ENCODE assay signal across 11 cellular contexts in genomic region chr6:93784794-93785757, GRCh38.
DNase-seq lines count a peak whose midpoint lies in the region; TF ChIP-seq lines count a peak whose summit lies in the region.
"Had no signal": no experiment of that assay in that cellular context is flagged by ENCODE, and none has a peak within 500 bp of the region (broad histone marks: within the 10 kb centered on the region; RNA-seq: fewer than 3 reads in every experiment).

No MANE protein-coding gene starts in this region.

- no peak for TF ChIP-seq POLR2A in ovary (IDR thresholded peaks at IDR 0.05)

- TF ChIP-seq RAD21 in SK-N-SH (IDR thresholded peaks at IDR 0.05; ENCODE audit: low read length) = no peak

- no peaks in the 10 kb centered on the region for H4K20me1 ChIP-seq in SK-N-SH (ENCODE audit: insufficient read depth)

- peak; percentile 53 for DNase-seq in G401 (ENCODE audit: low spot score)
- DNase-seq in SK-N-SH = no peak
- DNase-seq in glomerular endothelial cell (ENCODE audit: extremely low read depth, low read depth, low spot score) = peak; percentile 60
- DNase-seq in ovary = no peak
- no peak for DNase-seq in NCI-H128 (lab: John Stamatoyannopoulos, UW; ENCODE audit: unreplicated experiment)
- DNase-seq in NCI-H526 (lab: John Stamatoyannopoulos, UW) = no peak
- DNase-seq in NCI-H1417 (lab: John Stamatoyannopoulos, UW) = no peak
- DNase-seq in SW480 (ENCODE audit: low spot score) = no peak
- DNase-seq: activated CD8-positive, alpha-beta T cell treated with anti-CD3 and anti-CD28 coated beads, Interleukin-2, amount 10 ng/mL, durations not matched to agents 7 days and 5 days; Caco-2; central memory CD4-positive, alpha-beta T cell had no signal

- H3K27me3 ChIP-seq in SK-N-SH (ENCODE audit: insufficient read depth) (no peaks in the 10 kb centered on the region), ovary (no peaks in the 10 kb centered on the region)

- peaks cover 3% of the 10 kb centered on the region for H3F3A ChIP-seq in SK-N-SH (replicated peaks; ENCODE audit: insufficient read depth)

- H3K4me1 ChIP-seq in SK-N-SH (ENCODE audit: control insufficient read depth in 1 of 2, insufficient read depth in 2 of 2, low read depth in 1 of 2, low read length in 1 of 2) (no peaks in the 10 kb centered on the region; a peak in 1 of 4 replicates), ovary (ENCODE audit: insufficient read depth) (no peaks in the 10 kb centered on the region)
- H3K4me1 ChIP-seq: Caco-2 had no signal

- no peaks in the 10 kb centered on the region for H3K79me2 ChIP-seq in SK-N-SH (ENCODE audit: insufficient read depth)

- no peaks in the 10 kb centered on the region for H3K9me3 ChIP-seq in SK-N-SH
- no peaks in the 10 kb centered on the region for H3K9me3 ChIP-seq in ovary
- H3K9me3 ChIP-seq: Caco-2 had no signal

- H2AFZ ChIP-seq in SK-N-SH (ENCODE audit: low read depth) = 0 out of 2 replicates have a peak overlapping the region, but pooled peaks have one; percentile 61

- TF ChIP-seq EP300 in SK-N-SH (IDR thresholded peaks at IDR 0.05; ENCODE audit: borderline replicate concordance in 1 of 2, low read depth in 1 of 2, low read length in 1 of 2) (peak in 1 of 2 experiments; percentile 50; a peak in 1 of 4 replicates), ovary (IDR thresholded peaks at IDR 0.05) (no peak)

- TF ChIP-seq CTCF in SK-N-SH (IDR thresholded peaks at IDR 0.05) (no peak), ovary (IDR thresholded peaks at IDR 0.05) (no peak)

- H3K4me2 ChIP-seq in SK-N-SH = peak overlapping the region; percentile 61

- intact Hi-C loops in ovary (cut with DNase I) = no loop called here

- POLR2A ChIA-PET in SK-N-SH (lab: Yijun Ruan, JAX) = no interaction called here

- no peaks in the 10 kb centered on the region for H3K9me2 ChIP-seq in SK-N-SH

- peak overlapping the region in 1 of 2 experiments; percentile 39; a peak in 2 of 4 replicates for H3K27ac ChIP-seq in SK-N-SH (ENCODE audit: low read depth in 2 of 2, low read length in 1 of 2)
- H3K27ac ChIP-seq in ovary = peak overlapping the region in 1 of 2 donors; percentile 39

- no peak overlapping the region for H3K9ac ChIP-seq in SK-N-SH

- H3K4me3 ChIP-seq in SK-N-SH (ENCODE audit: low read depth in 2 of 2, low read length in 1 of 2) (peak overlapping the region in 1 of 2 experiments; percentile 38; a peak in 3 of 4 replicates), ovary (peak overlapping the region; percentile 18)

- H3K36me3 ChIP-seq in SK-N-SH (replicated peaks in 1 of 2; ENCODE audit: control insufficient read depth in 1 of 2, insufficient read depth in 2 of 2, low read length in 1 of 2) (no peaks in the 10 kb centered on the region), ovary (no peaks in the 10 kb centered on the region)

- CTCF ChIA-PET in SK-N-SH (lab: Yijun Ruan, JAX) = no interaction called here

- 20% methylated on average over 8 of the region's 8 CpGs for WGBS in SK-N-SH (ENCODE audit: low lambda C conversion rate)
- 9 to 22% (median 9%) methylated on average over 8 of the region's 8 CpGs for WGBS in ovary, 3 donors

- in situ Hi-C loops in G401 (cut with HindIII; ENCODE audit: low sequenced_read_pairs) = no loop called here

TF ChIP-seq in SK-N-SH, 30 proteins besides CTCF, POLR2A, EP300 and RAD21 (continues in another document):
- no peak for TF ChIP-seq NRF1 (IDR thresholded peaks at IDR 0.05; ENCODE audit: low read depth, low read length)
- no peak for TF ChIP-seq ELF1 (IDR thresholded peaks at IDR 0.05)
- TF ChIP-seq PBX3 (IDR thresholded peaks at IDR 0.05) = peak; percentile 75
- TF ChIP-seq USF2 (IDR thresholded peaks at IDR 0.05; ENCODE audit: borderline replicate concordance, low read depth, low read length) = no peak
- TF ChIP-seq IRF3 (IDR thresholded peaks at IDR 0.05; ENCODE audit: low read depth, low read length) = no peak
- TF ChIP-seq NFIC (IDR thresholded peaks at IDR 0.05; ENCODE audit: borderline replicate concordance) = 0 out of 2 replicates have a peak, but pooled peaks have one; percentile 27
- no peak for TF ChIP-seq SIN3A (IDR thresholded peaks at IDR 0.05; ENCODE audit: borderline replicate concordance, low read depth, low read length)
- no peak for TF ChIP-seq YY1 (IDR thresholded peaks at IDR 0.05; ENCODE audit: low read depth)
- no peak for TF ChIP-seq RCOR1 (IDR thresholded peaks at IDR 0.05; ENCODE audit: low read length)
- TF ChIP-seq GATA2 (CRISPR knock-in tag; IDR thresholded peaks at IDR 0.05) = no peak
- no peak for TF ChIP-seq MAX (IDR thresholded peaks at IDR 0.05; ENCODE audit: low read depth)
- no peak for TF ChIP-seq EZH2phosphoT487 (IDR thresholded peaks at IDR 0.05; ENCODE audit: borderline replicate concordance, low read depth)
- peak; percentile 46; the same call in 1 of the 2 replicates for TF ChIP-seq FOSL2 (IDR thresholded peaks at IDR 0.05; ENCODE audit: borderline replicate concordance, low read depth)
- TF ChIP-seq RXRA (IDR thresholded peaks at IDR 0.05; ENCODE audit: borderline replicate concordance, low read depth) = no peak; the same call in 1 of the 2 replicates
- TF ChIP-seq RFX5 (IDR thresholded peaks at IDR 0.05; ENCODE audit: low read length) = no peak
- no peak for TF ChIP-seq TEAD4 (IDR thresholded peaks at IDR 0.05; ENCODE audit: borderline replicate concordance, insufficient read depth)
- TF ChIP-seq JUND (IDR thresholded peaks at IDR 0.05) = 0 out of 2 replicates have a peak, but pooled peaks have one; percentile 25
- TF ChIP-seq GABPA (IDR thresholded peaks at IDR 0.05; ENCODE audit: low read depth) = no peak
- TF ChIP-seq ZBTB33 (IDR thresholded peaks at IDR 0.05; ENCODE audit: borderline replicate concordance, low read depth) = no peak
- no peak for TF ChIP-seq CHD2 (IDR thresholded peaks at IDR 0.05; ENCODE audit: low read length, partially characterized antibody)
- no peak for TF ChIP-seq USF1 (IDR thresholded peaks at IDR 0.05; ENCODE audit: borderline replicate concordance, low read depth)
- TF ChIP-seq TCF12 (IDR thresholded peaks at IDR 0.05) = peak; percentile 66
- TF ChIP-seq FOXJ3 (CRISPR knock-in tag; IDR thresholded peaks at IDR 0.05) = no peak
- TF ChIP-seq FOXM1 (IDR thresholded peaks at IDR 0.05; ENCODE audit: low read depth) = no peak
- TF ChIP-seq MXI1 (IDR thresholded peaks at IDR 0.05; ENCODE audit: low read depth, low read length) = no peak
- TF ChIP-seq TAF1 (IDR thresholded peaks at IDR 0.05; ENCODE audit: borderline replicate concordance, low read depth, low read length) = no peak

Comparison
In these comparisons a context has a peak if more than half of its experiments do, and no peak if none do; other contexts are left out.
1. DNase-seq: peak in G401 (single experiment) and glomerular endothelial cell (single experiment); none in SK-N-SH (single experiment), ovary (0 of 5), NCI-H128 (single experiment), NCI-H526 (0 of 2), NCI-H1417 (0 of 3) and SW480 (single experiment).